In genomic region chr6:26250806-26251075, GRCh38 we compare ENCODE assay signal across 8 cellular contexts.
DNase-seq lines count a peak whose midpoint lies in the region; ATAC-seq, FAIRE-seq and TF ChIP-seq lines count a peak whose summit lies in the region.

No MANE protein-coding gene starts in this region.

- H3K4me1 Mint-ChIP-seq in endodermal cell (peaks cover 22% of the 10 kb centered on the region), nephron (peaks cover 35% of the 10 kb centered on the region)

- no peaks in the 10 kb centered on the region for H3K4me1 ChIP-seq in endodermal cell (ENCODE audit: control insufficient read depth, insufficient read depth, low read length)

- H3K27me3 ChIP-seq in endodermal cell (ENCODE audit: control insufficient read depth, insufficient read depth, low read length, poor library complexity, severe bottlenecking): peaks cover 3% of the 10 kb centered on the region

- H3K4me3 Mint-ChIP-seq in endodermal cell (peak overlapping the region; percentile 93), nephron (peak overlapping the region; percentile 90 to 93 (median 93))

- H3K27ac Mint-ChIP-seq in endodermal cell: peak overlapping the region; percentile 99
- peak overlapping the region; percentile 90 to 99 (median 97) for H3K27ac Mint-ChIP-seq in nephron

- no peak for TF ChIP-seq CTCF in endodermal cell (conservative IDR thresholded peaks at IDR 0.05)
- TF ChIP-seq CTCF in nephron (IDR thresholded peaks at IDR 0.05; ENCODE audit: unreplicated experiment in 3 of 3): no peak
- no peak for TF ChIP-seq CTCF in D721Med (IDR thresholded peaks at IDR 0.05; ENCODE audit: insufficient read depth, missing control alignments)

- FAIRE-seq in D721Med (lab: Jason Lieb, UNC): no peak

- peak; percentile 32 for DNase-seq in activated T-cell treated with anti-CD3 and anti-CD28 coated beads for 1 hour (ENCODE audit: low read depth)
- DNase-seq in activated T-cell treated with anti-CD3 and anti-CD28 coated beads for 4 hours: no peak
- DNase-seq in T follicular helper cell (ENCODE audit: low read depth): peak; percentile 31
- DNase-seq in endodermal cell: no peak
- no peak for DNase-seq in mesenteric fat pad (ENCODE audit: low spot score)
- DNase-seq in D721Med (ENCODE audit: insufficient read length, low spot score): no peak

- peak overlapping the region; percentile 97 for H3K9ac ChIP-seq in endodermal cell (ENCODE audit: extremely low read depth, low read length, poor library complexity, severe bottlenecking)

- H3K9me3 ChIP-seq in endodermal cell (ENCODE audit: control insufficient read depth, low read length): no peaks in the 10 kb centered on the region

- no peaks in the 10 kb centered on the region for H3K36me3 ChIP-seq in endodermal cell (ENCODE audit: control insufficient read depth, insufficient read depth, low read length)

- WGBS in endodermal cell (ENCODE audit: insufficient coverage in 1 of 2, insufficient read length in 1 of 2), 2 experiments: 0% methylated on average over 5 of the region's 7 CpGs; no CpG with 5 or more reads in 1 of the 2 experiments

- peak overlapping the region; percentile 99 for H3K4me3 ChIP-seq in endodermal cell (ENCODE audit: low read length)

- H3K9me3 Mint-ChIP-seq in endodermal cell (no peaks in the 10 kb centered on the region), nephron (no peaks in the 10 kb centered on the region)

- no peak for ATAC-seq in GM18873 (IDR thresholded peaks at IDR 0.05; ENCODE audit: low FRiP score, unreplicated experiment)

- H3K27me3 Mint-ChIP-seq in endodermal cell (ENCODE audit: insufficient read depth): peaks cover 12% of the 10 kb centered on the region
- H3K27me3 Mint-ChIP-seq in nephron (ENCODE audit: low read depth): no peaks in the 10 kb centered on the region

- H3K27ac ChIP-seq in endodermal cell (ENCODE audit: low read depth, low read length): peak overlapping the region; percentile 89

- H3K36me3 Mint-ChIP-seq in endodermal cell (ENCODE audit: low read depth) (no peaks in the 10 kb centered on the region), nephron (ENCODE audit: low read depth) (no peaks in the 10 kb centered on the region)

Comparison
In these comparisons a context has a peak if more than half of its experiments do, and no peak if none do; other contexts are left out.
1. DNase-seq: peak in activated T-cell treated with anti-CD3 and anti-CD28 coated beads for 1 hour (single experiment) and T follicular helper cell (single experiment); none in activated T-cell treated with anti-CD3 and anti-CD28 coated beads for 4 hours (single experiment), endodermal cell (single experiment), mesenteric fat pad (single experiment) and D721Med (single experiment).